ENCODE assay signal across 11 cellular contexts in the genomic region with DNA sequence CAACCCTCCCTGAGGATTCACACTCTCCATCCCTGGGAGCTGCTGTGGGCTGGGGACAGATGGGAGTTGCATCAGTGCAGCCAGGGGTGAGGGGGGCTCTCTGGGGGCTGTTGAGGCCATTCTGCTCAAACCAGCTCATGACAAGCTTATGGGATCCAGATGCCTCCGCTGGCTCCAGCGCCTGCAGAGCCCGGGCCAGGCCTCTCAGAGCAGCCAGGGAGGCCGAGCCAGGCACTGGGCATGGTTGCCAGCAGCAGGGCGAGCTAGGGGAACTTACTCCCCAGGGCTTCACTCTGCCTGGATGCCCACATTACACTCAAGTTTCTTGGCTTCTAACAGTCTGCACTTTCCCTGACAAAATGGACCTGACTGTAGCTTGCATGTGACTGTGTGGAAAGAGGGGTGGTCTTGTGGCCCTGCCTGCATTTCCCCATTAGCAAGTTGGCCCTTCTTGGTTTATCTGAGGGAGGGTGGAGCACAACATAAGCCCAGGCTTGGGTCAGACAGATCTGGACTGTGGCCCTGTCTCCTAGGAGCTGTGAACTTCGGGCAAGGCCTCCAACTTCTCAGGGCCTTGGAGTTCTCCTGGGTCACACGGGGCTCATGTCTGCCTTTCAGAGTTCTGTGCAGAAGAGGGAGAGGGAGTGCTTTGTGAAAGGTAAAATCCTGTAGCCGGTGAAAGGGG. TPM values are rescaled to one million over a fixed set of nuclear protein-coding genes. Genes with fewer than 3 reads are reported as not detected.
DNase-seq lines count a peak whose midpoint lies in the region; ATAC-seq and TF ChIP-seq lines count a peak whose summit lies in the region.
"Had no signal": no experiment of that assay in that cellular context is flagged by ENCODE, and none has a peak within 500 bp of the region (broad histone marks: within the 10 kb centered on the region; RNA-seq: fewer than 3 reads in every experiment).

No MANE protein-coding gene starts in this region.

- 80% methylated on average over 1 of the region's 8 CpGs; no CpG with 5 or more reads in 1 of the 2 experiments for WGBS in IMR-90 (ENCODE audit: extremely low coverage in 2 of 2, insufficient read length in 1 of 2), 2 experiments
- WGBS in smooth muscle cell (ENCODE audit: low lambda C conversion rate): 61% methylated on average over 8 of the region's 8 CpGs

- DNase-seq in IMR-90 (no peak), dorsolateral prefrontal cortex (peak in 1 of 10 donors; percentile 58), left colon (peak; percentile 44 to 67), smooth muscle cell (lab: John Stamatoyannopoulos, UW; ENCODE audit: unreplicated experiment) (no peak), HFFc6 (no peak), COR-L47 (lab: John Stamatoyannopoulos, UW) (no peak)
- no peak for DNase-seq in stimulated activated CD4-positive, alpha-beta T cell treated with anti-CD3 and anti-CD28 coated beads, Interleukin-2, amount 100 ng/mL, for 48 hours
- DNase-seq: activated CD4-positive, alpha-beta T cell treated with anti-CD3 and anti-CD28 coated beads, Interleukin-2, amount 50 U/mL, for 1 hour; activated naive CD4-positive, alpha-beta T cell treated with anti-CD3 and anti-CD28 coated beads for 36 hours had no signal

- H2AFZ ChIP-seq in IMR-90 (replicated peaks; ENCODE audit: low read length, poor library complexity) (peak overlapping the region; percentile 68), smooth muscle cell (ENCODE audit: low read depth) (peak overlapping the region; percentile 5)

- in situ Hi-C loops in IMR-90 (cut with MboI; ENCODE audit: low sequenced_read_pairs): no loop called here

- peak overlapping the region; percentile 76 for H3K4ac ChIP-seq in IMR-90 (ENCODE audit: low read depth, low read length)

- H3K79me2 ChIP-seq in smooth muscle cell (ENCODE audit: low read depth): no peaks in the 10 kb centered on the region

- no peak overlapping the region for H2BK5ac ChIP-seq in IMR-90 (ENCODE audit: low read depth, low read length, poor library complexity, severe bottlenecking)

- peaks cover 0 to 8% of the 10 kb centered on the region in 2 experiments; a peak in 1 of 4 replicates for H3K79me1 ChIP-seq in IMR-90 (ENCODE audit: low read depth in 1 of 2, low read length in 2 of 2)

- peaks cover 34% of the 10 kb centered on the region for H3K4me1 ChIP-seq in IMR-90 (ENCODE audit: control insufficient read depth, insufficient read depth, low read length)
- H3K4me1 ChIP-seq in smooth muscle cell (ENCODE audit: low read depth): peaks cover 9% of the 10 kb centered on the region

- H3K36me3 Mint-ChIP-seq in HFFc6 (ENCODE audit: low read depth): peaks cover 7% of the 10 kb centered on the region; the same call in 1 of the 2 replicates

- peak overlapping the region; percentile 51; the same call in 1 of the 2 replicates for H3K14ac ChIP-seq in IMR-90 (replicated peaks; ENCODE audit: low read depth, low read length)

- 0 out of 2 replicates have a peak overlapping the region, but pooled peaks have one; percentile 43 for H4K91ac ChIP-seq in IMR-90 (ENCODE audit: insufficient read depth, low read depth, low read length)

- no peaks in the 10 kb centered on the region for H3K27me3 ChIP-seq in IMR-90 (ENCODE audit: control insufficient read depth, insufficient read depth, low read length)
- H3K27me3 ChIP-seq in dorsolateral prefrontal cortex: no peaks in the 10 kb centered on the region
- H3K27me3 ChIP-seq in smooth muscle cell (ENCODE audit: low read depth): no peaks in the 10 kb centered on the region

- CTCF ChIA-PET in IMR-90 (lab: Yijun Ruan, JAX): no interaction called here

- H2BK15ac ChIP-seq in IMR-90 (ENCODE audit: low read depth, low read length): no peak overlapping the region

- peak overlapping the region; percentile 84 for H2AK9ac ChIP-seq in IMR-90 (replicated peaks; ENCODE audit: low read depth, low read length, poor library complexity)

- BruUV-seq in IMR-90 (replicated peaks; lab: Mats Ljungman, UMichigan): no TSS peak

- H3K36me3 ChIP-seq in IMR-90 (ENCODE audit: control insufficient read depth, insufficient read depth, low read length) (no peaks in the 10 kb centered on the region), smooth muscle cell (ENCODE audit: low read depth) (no peaks in the 10 kb centered on the region)

- peaks cover 2% of the 10 kb centered on the region; the same call in 1 of the 2 replicates for H3K27me3 Mint-ChIP-seq in HFFc6 (ENCODE audit: insufficient read depth)

- ATAC-seq in IMR-90 (ENCODE audit: low read depth): no peak
- ATAC-seq in left colon: peak; percentile 5
- no peak for ATAC-seq in HG02938 (IDR thresholded peaks at IDR 0.05; ENCODE audit: unreplicated experiment)

- no peak overlapping the region for H3K27ac Mint-ChIP-seq in HFFc6
- H3K27ac Mint-ChIP-seq: activated naive CD4-positive, alpha-beta T cell treated with anti-CD3 and anti-CD28 coated beads for 36 hours had no signal

- H3K23ac ChIP-seq in IMR-90 (ENCODE audit: low read depth, low read length): peak overlapping the region; percentile 17; the same call in 1 of the 2 replicates

- no peak overlapping the region for H3K4me2 ChIP-seq in IMR-90 (ENCODE audit: low read depth, low read length)
- no peak overlapping the region for H3K4me2 ChIP-seq in smooth muscle cell

- TF ChIP-seq CTCF in IMR-90 (conservative IDR thresholded peaks at IDR 0.05; ENCODE audit: low read depth, low read length): no peak
- no peak for TF ChIP-seq CTCF in dorsolateral prefrontal cortex (IDR thresholded peaks at IDR 0.05 in 54 of 56, conservative IDR thresholded peaks at IDR 0.05 in 2 of 56; ENCODE audit: low read depth in 1 of 56, partially characterized antibody in 56 of 56)
- no peak for TF ChIP-seq CTCF in smooth muscle cell (IDR thresholded peaks at IDR 0.05; ENCODE audit: borderline replicate concordance, insufficient read depth, poor library complexity, severe bottlenecking)
- no peak for TF ChIP-seq CTCF in HFFc6 (IDR thresholded peaks at IDR 0.05)

- H3K56ac ChIP-seq in IMR-90 (ENCODE audit: extremely low read depth, insufficient read depth, low read length): no peak overlapping the region

- intact Hi-C loops in IMR-90 (cut with micrococcal nuclease): no loop called here
- intact Hi-C loops in dorsolateral prefrontal cortex (cut with DNase I): no loop called here
- intact Hi-C loops in left colon (cut with DNase I, micrococcal nuclease): no loop called here

- H3K27ac ChIP-seq in IMR-90 (ENCODE audit: insufficient read depth, low read length) (peak overlapping the region; percentile 21; the same call in 1 of the 2 replicates), dorsolateral prefrontal cortex (peak overlapping the region in 30 of 59 donors; percentile 8 to 90 (median 52)), smooth muscle cell (ENCODE audit: low read depth) (no peak overlapping the region)

- POLR2A ChIA-PET in IMR-90 (lab: Charles Lee; ENCODE audit: unreplicated experiment): no interaction called here

- H3K4me1 Mint-ChIP-seq in HFFc6 (ENCODE audit: low read depth): peaks cover 63% of the 10 kb centered on the region

- no peak overlapping the region; the same call in 1 of the 2 replicates for H3K18ac ChIP-seq in IMR-90 (ENCODE audit: low read depth, low read length)

- no peak overlapping the region; a peak in 1 of 4 replicates for H4K8ac ChIP-seq in IMR-90 (ENCODE audit: low read depth in 2 of 2, low read length in 2 of 2)

- H3K9ac ChIP-seq in IMR-90 (ENCODE audit: low read depth, low read length) (no peak overlapping the region; the same call in 1 of the 2 replicates), smooth muscle cell (ENCODE audit: low read depth) (no peak overlapping the region)

- peaks cover 19% of the 10 kb centered on the region for H3K9me1 ChIP-seq in IMR-90 (ENCODE audit: insufficient read depth, low read length)

- no peaks in the 10 kb centered on the region for H3F3A ChIP-seq in smooth muscle cell (ENCODE audit: low read depth)

- H4K5ac ChIP-seq in IMR-90 (ENCODE audit: low read depth, low read length): peak overlapping the region; percentile 42; the same call in 1 of the 2 replicates

- no peak for TF ChIP-seq POLR2A in IMR-90 (IDR thresholded peaks at IDR 0.05; ENCODE audit: low read depth, low read length)

- H2BK20ac ChIP-seq in IMR-90 (ENCODE audit: low read depth, low read length): no peak overlapping the region

- H3K4me3 Mint-ChIP-seq in HFFc6: no peak overlapping the region
- H3K4me3 Mint-ChIP-seq: activated naive CD4-positive, alpha-beta T cell treated with anti-CD3 and anti-CD28 coated beads for 36 hours had no signal

- H3K9me3 Mint-ChIP-seq in HFFc6: no peaks in the 10 kb centered on the region; the same call in none of the 2 replicates

- peak overlapping the region; percentile 54 for H2BK120ac ChIP-seq in IMR-90 (ENCODE audit: low read depth, low read length)

- dilution Hi-C loops in IMR-90 (cut with HindIII; ENCODE audit: low sequenced_read_pairs, unreplicated experiment): no loop called here

- TF ChIP-seq RAD21 in IMR-90 (IDR thresholded peaks at IDR 0.05; ENCODE audit: low read length): no peak

- H3K9me3 ChIP-seq in IMR-90 (ENCODE audit: control insufficient read depth, insufficient read depth, low read length) (no peaks in the 10 kb centered on the region), smooth muscle cell (replicated peaks; ENCODE audit: low read depth) (no peaks in the 10 kb centered on the region)

- peak overlapping the region; percentile 76 for H2AK5ac ChIP-seq in IMR-90 (ENCODE audit: low read depth, low read length)

- H4K20me1 ChIP-seq in IMR-90 (ENCODE audit: insufficient read depth, low read length): no peaks in the 10 kb centered on the region
- H4K20me1 ChIP-seq in smooth muscle cell (ENCODE audit: low read depth): no peaks in the 10 kb centered on the region

- H3K4me3 ChIP-seq in IMR-90 (ENCODE audit: insufficient read depth, low read depth, low read length) (no peak overlapping the region), dorsolateral prefrontal cortex (no peak overlapping the region), smooth muscle cell (no peak overlapping the region)

RNA-seq across cellular contexts. Expression of a gene that starts 34.5 kb away (rescaled TPM):
- total RNA-seq in IMR-90 (2012; rRNA removed) (37.5 and 44.1 TPM in 2 replicates), dorsolateral prefrontal cortex (100 to 1,000 TPM in 119 of 120 experiments, 10 to 100 TPM in 1; 85.4 to 229 (median 131) TPM), left colon (100 to 1,000 TPM; 157 to 192 TPM), smooth muscle cell (76.8 and 78.2 TPM in 2 replicates)
- polyA plus RNA-seq in IMR-90 (2012; rRNA removed) (362 and 405 TPM in 2 replicates), smooth muscle cell (321 and 365 TPM in 2 replicates)
- 217 and 450 TPM in 2 replicates for polyA plus RNA-seq in IMR-90 (2012; cell fraction: cytosol; rRNA removed)
- 98.1 and 215 TPM in 2 replicates for polyA plus RNA-seq in IMR-90 (2012; cell fraction: nucleus; rRNA removed; ENCODE audit: low replicate concordance)
- 100 to 1,000 TPM; 315 to 413 (median 347) TPM for total RNA-seq in HFFc6 (2021; fragmentation: NEBNext Ultra II Directional; extraction: Animal tissue kit (Norgen Biotek cat#: 25700))

RNA-seq across cellular contexts. Expression of a gene that starts 36.9 kb away (rescaled TPM):
- 1.6 and 1.9 TPM in 2 replicates for total RNA-seq in IMR-90 (2012; rRNA removed)
- 6.1 and 6.3 TPM in 2 replicates for polyA plus RNA-seq in IMR-90 (2012; rRNA removed)
- polyA plus RNA-seq in IMR-90 (2012; cell fraction: cytosol; rRNA removed): 3.4 and 8.7 TPM in 2 replicates
- polyA plus RNA-seq in IMR-90 (2012; cell fraction: nucleus; rRNA removed; ENCODE audit: low replicate concordance): 3.6 and 6.1 TPM in 2 replicates
- total RNA-seq in dorsolateral prefrontal cortex: 10 to 100 TPM in 32 of 120 experiments, 1 to 10 TPM in 88; 1.8 to 24.5 (median 7.7) TPM
- 1 to 10 TPM; 5.1 to 6.3 TPM for total RNA-seq in left colon
- 0.99 and 3.2 TPM in 2 replicates for total RNA-seq in smooth muscle cell
- 1.6 and 8.4 TPM in 2 replicates for polyA plus RNA-seq in smooth muscle cell
- 10 to 100 TPM; 12.2 to 14.3 (median 13.1) TPM for total RNA-seq in HFFc6 (2021; fragmentation: NEBNext Ultra II Directional; extraction: Animal tissue kit (Norgen Biotek cat#: 25700))
- total RNA-seq: activated naive CD4-positive, alpha-beta T cell treated with anti-CD3 and anti-CD28 coated beads for 36 hours had no signal

RNA-seq across cellular contexts. Expression of a gene that starts 43.3 kb away (rescaled TPM):
- total RNA-seq in IMR-90 (2012; rRNA removed) (0.18 TPM in 1 of 2 replicates, not detected in the other), dorsolateral prefrontal cortex (1 to 10 TPM in 62 of 120 experiments, under 1 TPM in 31, not detected in 27; 0.65 to 6.3 (median 1.3) TPM), left colon (under 1 TPM; 0.34 to 0.89 TPM), smooth muscle cell (1.3 and 2.8 TPM in 2 replicates)
- polyA plus RNA-seq in IMR-90 (2012; rRNA removed) (not detected in 2 replicates), smooth muscle cell (0.41 TPM in 1 of 2 replicates, not detected in the other)
- polyA plus RNA-seq in IMR-90 (2012; cell fraction: cytosol; rRNA removed): not detected in 2 replicates
- 0.10 TPM in 1 of 2 replicates, not detected in the other for polyA plus RNA-seq in IMR-90 (2012; cell fraction: nucleus; rRNA removed; ENCODE audit: low replicate concordance)
- under 1 TPM in 3 of 6 experiments, not detected in 3; 0.26 to 0.64 (median 0.54) TPM for total RNA-seq in HFFc6 (2021; fragmentation: NEBNext Ultra II Directional; extraction: Animal tissue kit (Norgen Biotek cat#: 25700))
- total RNA-seq: kidney epithelial cell had no signal

Comparison
In these comparisons a context has a peak if more than half of its experiments do, and no peak if none do; other contexts are left out.
1. DNase-seq: peak in left colon (2 of 2); none in IMR-90 (single experiment), smooth muscle cell (single experiment), HFFc6 (single experiment), stimulated activated CD4-positive, alpha-beta T cell treated with anti-CD3 and anti-CD28 coated beads, Interleukin-2, amount 100 ng/mL, for 48 hours (0 of 2) and COR-L47 (single experiment).